8 cellular contexts compared by ENCODE assay signal in the genomic region with DNA sequence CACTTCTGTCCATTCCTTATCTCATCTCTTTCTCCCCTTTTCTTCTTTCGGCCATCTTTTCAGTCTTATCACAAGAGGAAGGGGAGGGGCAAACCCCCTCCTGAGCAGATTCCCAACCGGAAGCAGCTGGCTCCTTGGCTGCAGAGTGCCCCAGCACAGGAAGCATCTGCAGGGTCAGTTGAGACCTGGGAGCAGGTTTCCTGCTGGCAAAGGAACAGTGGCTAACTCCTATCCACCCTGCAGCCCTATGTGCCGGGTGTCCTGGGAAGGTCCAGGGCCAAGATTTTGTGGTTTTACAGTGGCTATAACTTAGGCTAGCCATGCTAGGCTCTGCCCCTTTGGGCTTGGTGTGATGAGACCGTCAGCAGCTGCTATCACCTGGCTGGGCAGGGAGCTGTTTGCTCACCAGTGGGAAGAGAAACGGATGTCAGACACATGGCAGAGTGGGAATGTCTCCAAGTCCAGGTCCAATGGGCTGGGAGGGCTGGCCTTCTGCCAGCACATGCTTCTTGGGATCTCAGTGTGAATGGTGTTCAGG. TPM values are rescaled to one million over a fixed set of nuclear protein-coding genes. Genes with fewer than 3 reads are reported as not detected.
DNase-seq lines count a peak whose midpoint lies in the region; ATAC-seq, FAIRE-seq and TF ChIP-seq lines count a peak whose summit lies in the region.

No MANE protein-coding gene starts in this region.

- H3K27me3 ChIP-seq in gastroesophageal sphincter, result no peaks in the 10 kb centered on the region

- H3K9me3 Mint-ChIP-seq in activated CD4-positive, alpha-beta T cell treated with anti-CD3 and anti-CD28 coated beads, Interleukin-2, amount 10 ng/mL, durations not matched to agents 7 days and 5 days, result no peaks in the 10 kb centered on the region

- CTCF ChIA-PET in activated CD4-positive, alpha-beta T cell treated with anti-CD3 and anti-CD28 coated beads, Interleukin-2, amount 10 ng/mL, durations not matched to agents 7 days and 5 days (lab: Charles Lee), result interaction anchor here (0.9 to 8.1 kb wide), 3 partner anchors 11 to 48 kb away, joined by 3 to 79 read pairs (median 46); no protein-coding TSS in a partner anchor

- no peaks in the 10 kb centered on the region for H3K9me3 ChIP-seq in SK-N-MC (ENCODE audit: low read depth, low read length)
- no peaks in the 10 kb centered on the region for H3K9me3 ChIP-seq in gastroesophageal sphincter

- 0 to 7% methylated on average over 1 to 3 of the region's 5 CpGs for WGBS in gastroesophageal sphincter (ENCODE audit: low coverage in 1 of 2), 2 donors

- DNase-seq in activated CD4-positive, alpha-beta T cell treated with anti-CD3 and anti-CD28 coated beads, Interleukin-2, amount 10 ng/mL, durations not matched to agents 7 days and 5 days, result no peak
- no peak for DNase-seq in activated CD4-positive, alpha-beta T cell treated with anti-CD3 and anti-CD28 coated beads for 4 hours
- no peak for DNase-seq in SK-N-MC (ENCODE audit: low read depth, low spot score)
- DNase-seq in pulmonary artery endothelial cell (ENCODE audit: low read depth, low spot score), result peak; percentile 96
- DNase-seq in frontal cortex (ENCODE audit: low spot score in 2 of 2), result no peak
- DNase-seq in LoVo (ENCODE audit: low spot score), result no peak

- no peak overlapping the region for H3K4me3 ChIP-seq in SK-N-MC
- H3K4me3 ChIP-seq in gastroesophageal sphincter, result no peak overlapping the region

- H3K36me3 ChIP-seq in SK-N-MC (ENCODE audit: insufficient read depth, low read length) (peaks cover 68% of the 10 kb centered on the region), gastroesophageal sphincter (peaks cover 0 to 96% of the 10 kb centered on the region in 2 donors)

- TF ChIP-seq CTCF in gastroesophageal sphincter (IDR thresholded peaks at IDR 0.05), result no peak

- ATAC-seq in gastroesophageal sphincter (peak; percentile 37), HG03354 (IDR thresholded peaks at IDR 0.05; ENCODE audit: poor library complexity, severe bottlenecking, unreplicated experiment) (no peak)

- POLR2A ChIA-PET in activated CD4-positive, alpha-beta T cell treated with anti-CD3 and anti-CD28 coated beads, Interleukin-2, amount 10 ng/mL, durations not matched to agents 7 days and 5 days (lab: Charles Lee), result interaction anchor here (0.6 kb wide), 1 partner anchor 43 kb away, joined by 6 read pairs; no protein-coding TSS in a partner anchor

- no peak overlapping the region for H3K4me3 Mint-ChIP-seq in activated CD4-positive, alpha-beta T cell treated with anti-CD3 and anti-CD28 coated beads, Interleukin-2, amount 10 ng/mL, durations not matched to agents 7 days and 5 days

- peaks cover 52% of the 10 kb centered on the region for H3K36me3 Mint-ChIP-seq in activated CD4-positive, alpha-beta T cell treated with anti-CD3 and anti-CD28 coated beads, Interleukin-2, amount 10 ng/mL, durations not matched to agents 7 days and 5 days (ENCODE audit: low read depth)

- H3K27ac ChIP-seq in SK-N-MC, result peak overlapping the region; percentile 74
- H3K27ac ChIP-seq in gastroesophageal sphincter, result peak overlapping the region in 3 of 4 donors; percentile 57 to 71 (median 63)

- FAIRE-seq in frontal cortex (lab: Jason Lieb, UNC), result no peak

- peaks cover 0 to 86% (median 18%) of the 10 kb centered on the region in 3 donors for H3K4me1 ChIP-seq in gastroesophageal sphincter

- peak overlapping the region; percentile 71 for H3K27ac Mint-ChIP-seq in activated CD4-positive, alpha-beta T cell treated with anti-CD3 and anti-CD28 coated beads, Interleukin-2, amount 10 ng/mL, durations not matched to agents 7 days and 5 days

- no peak overlapping the region for H3K9ac ChIP-seq in SK-N-MC (ENCODE audit: insufficient read length)

- H3K4me1 Mint-ChIP-seq in activated CD4-positive, alpha-beta T cell treated with anti-CD3 and anti-CD28 coated beads, Interleukin-2, amount 10 ng/mL, durations not matched to agents 7 days and 5 days, result peaks cover 76% of the 10 kb centered on the region

- no peak for TF ChIP-seq EP300 in gastroesophageal sphincter (IDR thresholded peaks at IDR 0.05)

- no peaks in the 10 kb centered on the region for H3K27me3 Mint-ChIP-seq in activated CD4-positive, alpha-beta T cell treated with anti-CD3 and anti-CD28 coated beads, Interleukin-2, amount 10 ng/mL, durations not matched to agents 7 days and 5 days

- TF ChIP-seq POLR2A in gastroesophageal sphincter (IDR thresholded peaks at IDR 0.05), result no peak

RNA-seq across cellular contexts. Expression of gene SH2B3, which starts 40.4 kb away (rescaled TPM):
- 10 to 100 TPM; 29.7 to 29.8 TPM for total RNA-seq in activated CD4-positive, alpha-beta T cell treated with anti-CD3 and anti-CD28 coated beads, Interleukin-2, amount 10 ng/mL, durations not matched to agents 7 days and 5 days
- 10 to 100 TPM; 17.0 to 33.1 (median 23.3) TPM for total RNA-seq in gastroesophageal sphincter
- total RNA-seq in pulmonary artery endothelial cell, result 66.9 and 79.4 TPM in 2 replicates
- total RNA-seq in frontal cortex, result 2.4 TPM
